In genomic region chr1:121116522-121117297, GRCh38 we compare ENCODE assay signal across 8 cellular contexts.
DNase-seq lines count a peak whose midpoint lies in the region; ATAC-seq and TF ChIP-seq lines count a peak whose summit lies in the region.
"Not testable (repeated sequence)": the region's sequence is repeated elsewhere in the genome, so short reads cannot be mapped to it uniquely, and the experiment has no call there.

No MANE protein-coding gene starts in this region.

- 10 to 21% (median 14%) methylated on average over 12 to 41 of the region's 44 CpGs for WGBS in psoas muscle, 3 donors
- WGBS in suprapubic skin, result 41% methylated on average over 31 of the region's 44 CpGs

- ATAC-seq in activated naive CD4-positive, alpha-beta T cell treated with anti-CD3 and anti-CD28 coated beads, Interleukin-2, amount 50 U/mL, for 72 hours, result peak; percentile 62 to 73
- ATAC-seq in psoas muscle, result peak in 3 of 4 donors; percentile 35 to 62 (median 43)

- TF ChIP-seq EP300 in suprapubic skin (IDR thresholded peaks at IDR 0.05), result not testable (repeated sequence)

- H3K27ac ChIP-seq in psoas muscle, suprapubic skin: not testable (repeated sequence)

- TF ChIP-seq CTCF in BE2C (IDR thresholded peaks at IDR 0.05; ENCODE audit: low read depth, low read length); choroid plexus epithelial cell (conservative IDR thresholded peaks at IDR 0.05; ENCODE audit: low read depth, low read length); fibroblast of villous mesenchyme (IDR thresholded peaks at IDR 0.05; ENCODE audit: insufficient read depth, low read depth, low read length); psoas muscle (IDR thresholded peaks at IDR 0.05); suprapubic skin (IDR thresholded peaks at IDR 0.05): not testable (repeated sequence)

- H3K9me3 Mint-ChIP-seq in activated naive CD4-positive, alpha-beta T cell treated with anti-CD3 and anti-CD28 coated beads, Interleukin-2, amount 50 U/mL, for 72 hours, result not testable (repeated sequence)

- not testable (repeated sequence) for DNase-seq in BE2C; activated naive CD4-positive, alpha-beta T cell treated with anti-CD3 and anti-CD28 coated beads, Interleukin-2, amount 50 U/mL, for 72 hours (ENCODE audit: low spot score in 2 of 2); suprapubic skin (ENCODE audit: low spot score in 2 of 2)
- peak in 2 of 3 experiments; percentile 17 to 55 for DNase-seq in NCI-H1417 (lab: John Stamatoyannopoulos, UW)
- DNase-seq in choroid plexus epithelial cell (ENCODE audit: low read depth), result peak; percentile 29
- DNase-seq in fibroblast of villous mesenchyme (ENCODE audit: low read depth), result peak; percentile 30
- peak; percentile 21 for DNase-seq in kidney tubule cell (ENCODE audit: low spot score)
- DNase-seq in psoas muscle, result peak in 1 of 2 donors; percentile 44

- not testable (repeated sequence) for H3K27me3 ChIP-seq in BE2C; psoas muscle (ENCODE audit: insufficient read depth in 3 of 3, low read length in 2 of 3); suprapubic skin

- not testable (repeated sequence) for H3K36me3 ChIP-seq in BE2C; psoas muscle (ENCODE audit: insufficient read depth in 1 of 2, low read depth in 1 of 2); suprapubic skin

- H3K36me3 Mint-ChIP-seq in activated naive CD4-positive, alpha-beta T cell treated with anti-CD3 and anti-CD28 coated beads, Interleukin-2, amount 50 U/mL, for 72 hours, result not testable (repeated sequence)

- intact Hi-C loops in psoas muscle (cut with DNase I), result not testable (repeated sequence)

- not testable (repeated sequence) for H3K4me1 ChIP-seq in BE2C, psoas muscle, suprapubic skin

- not testable (repeated sequence) for H3K9me3 ChIP-seq in BE2C, psoas muscle, suprapubic skin

- H3K27ac Mint-ChIP-seq in activated naive CD4-positive, alpha-beta T cell treated with anti-CD3 and anti-CD28 coated beads, Interleukin-2, amount 50 U/mL, for 72 hours, result not testable (repeated sequence)

- H3K4me3 ChIP-seq in BE2C (ENCODE audit: low read depth, low read length), result peak overlapping the region; percentile 28
- peak overlapping the region; percentile 48 for H3K4me3 ChIP-seq in choroid plexus epithelial cell (ENCODE audit: low read depth, low read length)
- peak overlapping the region; percentile 47 for H3K4me3 ChIP-seq in fibroblast of villous mesenchyme (ENCODE audit: low read depth, low read length)
- peak overlapping the region; percentile 56 for H3K4me3 ChIP-seq in psoas muscle
- H3K4me3 ChIP-seq in suprapubic skin, result peak overlapping the region; percentile 45

- TF ChIP-seq POLR2A in suprapubic skin (IDR thresholded peaks at IDR 0.05), result not testable (repeated sequence)
